1 cellular context compared by ENCODE assay signal in genomic region chr10:30422981-30423654, GRCh38.
TF ChIP-seq lines count a peak whose summit lies in the region.

No MANE protein-coding gene starts in this region.

TF ChIP-seq in GM12878, 131 proteins besides CTCF, POLR2A, EP300 and RAD21 (continued from another document):
- TF ChIP-seq EED (IDR thresholded peaks at IDR 0.05; ENCODE audit: low read depth): peak; percentile 24; the same call in 1 of the 2 replicates
TF ChIP-seq in GM12878: peak in this region for 2.
